1 cellular context compared by ENCODE assay signal in genomic region chr1:244451951-244452795, GRCh38.
TF ChIP-seq lines count a peak whose summit lies in the region.

No MANE protein-coding gene starts in this region.

TF ChIP-seq in K562, 482 proteins besides CTCF, POLR2A, EP300 and RAD21 (continued from another document and continues in another):
- TF ChIP-seq SREBF2 (CRISPR knock-in tag; IDR thresholded peaks at IDR 0.05) (no peak), TRIM25 (IDR thresholded peaks at IDR 0.05; ENCODE audit: borderline replicate concordance) (no peak), ZNF507 (tag; conservative IDR thresholded peaks at IDR 0.05) (no peak), MEF2A (IDR thresholded peaks at IDR 0.05; ENCODE audit: control insufficient read depth, low read depth, low read length) (no peak), PTRF (tag; IDR thresholded peaks at IDR 0.05) (no peak), ZNF551 (CRISPR knock-in tag; IDR thresholded peaks at IDR 0.05) (no peak), SMARCA5 (IDR thresholded peaks at IDR 0.05) (no peak), MAZ (CRISPR knock-in tag; conservative IDR thresholded peaks at IDR 0.05 in 1 of 2, IDR thresholded peaks at IDR 0.05 in 1 of 2) (peak; percentile 17 to 86), ZNF398 (CRISPR knock-in tag; IDR thresholded peaks at IDR 0.05) (no peak), HDAC1 (IDR thresholded peaks at IDR 0.05) (peak; percentile 27 to 36; a peak in 1 of 4 replicates), VEZF1 (CRISPR knock-in tag; IDR thresholded peaks at IDR 0.05) (peak; percentile 87), JUND (IDR thresholded peaks at IDR 0.05; ENCODE audit: borderline replicate concordance, low read depth, low read length) (peak; percentile 60), JUND (tag; IDR thresholded peaks at IDR 0.05; ENCODE audit: borderline replicate concordance, low read depth, low read length) (no peak; the same call in 2 of the 3 replicates), PHF8 (IDR thresholded peaks at IDR 0.05; ENCODE audit: borderline replicate concordance, low read length) (no peak), ZNF253 (CRISPR knock-in tag; conservative IDR thresholded peaks at IDR 0.05) (no peak), ZBTB7A (IDR thresholded peaks at IDR 0.05; ENCODE audit: borderline replicate concordance, control insufficient read depth, low read depth, low read length) (peak; percentile 76; the same call in 1 of the 2 replicates), FOXA1 (IDR thresholded peaks at IDR 0.05; ENCODE audit: borderline replicate concordance) (no peak), BDP1 (IDR thresholded peaks at IDR 0.05; ENCODE audit: insufficient read depth, insufficient read length) (no peak), ZNF174 (CRISPR knock-in tag; IDR thresholded peaks at IDR 0.05) (peak; percentile 74; the same call in 1 of the 2 replicates), ADNP (tag; IDR thresholded peaks at IDR 0.05) (no peak), ARID2 (IDR thresholded peaks at IDR 0.05) (no peak), NRF1 (conservative IDR thresholded peaks at IDR 0.05 in 1 of 2, IDR thresholded peaks at IDR 0.05 in 1 of 2) (peak; percentile 89 to 90), CBFA2T3 (IDR thresholded peaks at IDR 0.05) (no peak), HNRNPLL (IDR thresholded peaks at IDR 0.05; ENCODE audit: low read depth, low read length, poor library complexity, severe bottlenecking) (peak; percentile 63), PHB2 (IDR thresholded peaks at IDR 0.05; ENCODE audit: low read depth) (no peak), JUN (IDR thresholded peaks at IDR 0.05; ENCODE audit: borderline replicate concordance, low read depth, low read length) (peak; percentile 60; the same call in 1 of the 2 replicates), JUN (CRISPR knock-in tag; IDR thresholded peaks at IDR 0.05; ENCODE audit: borderline replicate concordance) (no peak), KDM2B (CRISPR knock-in tag; IDR thresholded peaks at IDR 0.05) (no peak), DDX20 (tag; IDR thresholded peaks at IDR 0.05; ENCODE audit: low read depth) (no peak), SRSF3 (IDR thresholded peaks at IDR 0.05; ENCODE audit: insufficient read depth, low read length) (no peak), ZNF23 (CRISPR knock-in tag; IDR thresholded peaks at IDR 0.05) (no peak), ZKSCAN8 (CRISPR knock-in tag; IDR thresholded peaks at IDR 0.05) (no peak), ZBTB8A (IDR thresholded peaks at IDR 0.05; ENCODE audit: partially characterized antibody) (no peak), HDAC8 (tag; IDR thresholded peaks at IDR 0.05) (no peak), MNT (conservative IDR thresholded peaks at IDR 0.05) (peak; percentile 69 to 82; a peak in 3 of 4 replicates), PTBP1 (IDR thresholded peaks at IDR 0.05; ENCODE audit: low read depth, low read length) (no peak), UBTF (IDR thresholded peaks at IDR 0.05; ENCODE audit: borderline replicate concordance in 1 of 2, low read depth in 2 of 2, low read length in 2 of 2) (0 out of 4 replicates have a peak, but pooled peaks of 1 of the 2 experiments have one; percentile 73), MAFG (tag; conservative IDR thresholded peaks at IDR 0.05) (no peak), ZNF277 (CRISPR knock-in tag; IDR thresholded peaks at IDR 0.05; ENCODE audit: borderline replicate concordance) (no peak), SP1 (CRISPR knock-in tag; IDR thresholded peaks at IDR 0.05) (peak; percentile 92), HDAC3 (IDR thresholded peaks at IDR 0.05; ENCODE audit: borderline replicate concordance, partially characterized antibody) (no peak), ZNF668 (CRISPR knock-in tag; IDR thresholded peaks at IDR 0.05) (0 out of 2 replicates have a peak, but pooled peaks have one; percentile 37), HDAC6 (IDR thresholded peaks at IDR 0.05; ENCODE audit: low read depth, low read length) (no peak), PKNOX1 (IDR thresholded peaks at IDR 0.05) (no peak; the same call in 1 of the 2 replicates), IFI16 (CRISPR knock-in tag; IDR thresholded peaks at IDR 0.05) (no peak), SUPT5H (IDR thresholded peaks at IDR 0.05) (peak; percentile 3; the same call in 1 of the 2 replicates), IRF9 (tag; IDR thresholded peaks at IDR 0.05) (0 out of 2 replicates have a peak, but pooled peaks have one; percentile 42), WHSC1 (IDR thresholded peaks at IDR 0.05; ENCODE audit: low read length) (no peak), POU5F1 (IDR thresholded peaks at IDR 0.05; ENCODE audit: borderline replicate concordance, low read depth, low read length, partially characterized antibody) (no peak), E2F4 (CRISPR knock-in tag; IDR thresholded peaks at IDR 0.05; ENCODE audit: low read depth) (peak; percentile 94), HOXB6 (CRISPR knock-in tag; IDR thresholded peaks at IDR 0.05; ENCODE audit: borderline replicate concordance) (no peak), SREBF1 (IDR thresholded peaks at IDR 0.05; ENCODE audit: borderline replicate concordance, low read depth, low read length) (no peak), NR3C1 (CRISPR knock-in tag; IDR thresholded peaks at IDR 0.05) (no peak), TAL1 (IDR thresholded peaks at IDR 0.05) (no peak), ZC3H11A (IDR thresholded peaks at IDR 0.05; ENCODE audit: low read depth, low read length) (no peak), TGIF2 (CRISPR knock-in tag; IDR thresholded peaks at IDR 0.05) (no peak), ZNF175 (CRISPR knock-in tag; IDR thresholded peaks at IDR 0.05; ENCODE audit: low read depth) (no peak)
